In the genomic region with DNA sequence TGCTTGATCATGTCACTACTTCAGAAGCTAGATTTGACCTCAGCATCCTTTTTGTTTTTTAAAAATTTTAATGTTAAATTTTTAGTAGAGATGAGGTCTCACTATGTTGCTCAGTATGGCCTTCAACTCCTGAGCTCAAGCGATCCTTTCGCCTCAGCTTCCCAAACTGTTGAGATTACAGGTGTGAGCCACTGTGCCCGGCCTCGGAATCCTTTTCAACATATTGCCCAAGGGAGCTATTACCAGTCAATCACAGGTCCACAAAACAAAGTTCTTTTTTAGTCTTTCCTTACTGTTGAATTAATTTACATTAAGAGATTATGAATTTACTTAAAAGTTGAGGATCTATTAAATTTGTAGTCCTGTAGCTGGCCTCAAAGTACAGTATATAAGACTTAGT, we compare ENCODE assay signal across 22 cellular contexts. TPM values are rescaled to one million over a fixed set of nuclear protein-coding genes. Genes with fewer than 3 reads are reported as not detected.
DNase-seq lines count a peak whose midpoint lies in the region; ATAC-seq and TF ChIP-seq lines count a peak whose summit lies in the region.
"Had no signal": no experiment of that assay in that cellular context is flagged by ENCODE, and none has a peak within 500 bp of the region (broad histone marks: within the 10 kb centered on the region; RNA-seq: fewer than 3 reads in every experiment).

No MANE protein-coding gene starts in this region.

- peaks cover 17% of the 10 kb centered on the region for H3K4me1 ChIP-seq in parathyroid adenoma

- DNase-seq in stimulated activated naive CD8-positive, alpha-beta T cell treated with anti-CD3 and anti-CD28 coated beads, Interleukin-15, Interleukin-2, amounts not matched to agents 100 U/mL and 50 U/mL, for 24 hours: no peak
- DNase-seq in T-helper 17 cell (no peak), memory B cell (ENCODE audit: low spot score in 2 of 2) (no peak), SIG-M5 treated with dmso at 0.1 percent for 504 hours (lab: John Stamatoyannopoulos, UW; ENCODE audit: unreplicated experiment) (no peak)
- DNase-seq in activated CD4-positive, CD25-positive, alpha-beta regulatory T cell (lab: John Stamatoyannopoulos, UW): no peak
- no peak for DNase-seq in activated T-helper 1 cell treated with anti-CD3 and anti-CD28 coated beads, Interleukin-12 subunit alpha, Interleukin-12 subunit beta, Interleukin-2, Interleukin-4 antibody, amounts not matched to agents 30 ng/mL and 10 ng/mL and 1 ng/mL, durations not matched to agents 14 hours and 24 hours and 36 hours (ENCODE audit: low spot score)
- DNase-seq: GM23248, KBM-7, MV-4-11, NCI-H1105, NCI-H1436 treated with DMSO at 0.1 percent for 48 hours, NCI-H187 treated with DMSO at 0.1 percent for 48 hours, NCI-H2171 treated with DMSO at 0.1 percent for 48 hours, NCI-H345, NCI-H510A treated with DMSO at 0.1 percent for 48 hours, NCI-H774, SIG-M5 had no signal

- no peak overlapping the region for H3K4me3 Mint-ChIP-seq in stimulated activated naive CD8-positive, alpha-beta T cell treated with anti-CD3 and anti-CD28 coated beads, Interleukin-15, Interleukin-2, amounts not matched to agents 100 ng/mL and 50 ng/mL, for 24 hours
- H3K4me3 Mint-ChIP-seq in T-helper 17 cell: no peak overlapping the region
- H3K4me3 Mint-ChIP-seq in memory B cell: no peak overlapping the region
- H3K4me3 Mint-ChIP-seq in activated T-helper 1 cell treated with anti-CD3 and anti-CD28 coated beads, Interleukin-12 subunit alpha, Interleukin-12 subunit beta, Interleukin-2, Interleukin-4 antibody, amounts not matched to agents 30 ng/mL and 10 ng/mL and 1 ng/mL, durations not matched to agents 14 hours and 24 hours and 36 hours: no peak overlapping the region
- H3K4me3 Mint-ChIP-seq: B cell had no signal

- no peak overlapping the region for H3K9ac ChIP-seq in parathyroid adenoma
- H3K9ac ChIP-seq: GM23248 had no signal

- H3K9me3 Mint-ChIP-seq in stimulated activated naive CD8-positive, alpha-beta T cell treated with anti-CD3 and anti-CD28 coated beads, Interleukin-15, Interleukin-2, amounts not matched to agents 100 ng/mL and 50 ng/mL, for 24 hours: peaks cover 5% of the 10 kb centered on the region
- peaks cover 2% of the 10 kb centered on the region for H3K9me3 Mint-ChIP-seq in memory B cell
- no peaks in the 10 kb centered on the region for H3K9me3 Mint-ChIP-seq in activated T-helper 1 cell treated with anti-CD3 and anti-CD28 coated beads, Interleukin-12 subunit alpha, Interleukin-12 subunit beta, Interleukin-2, Interleukin-4 antibody, amounts not matched to agents 30 ng/mL and 10 ng/mL and 1 ng/mL, durations not matched to agents 14 hours and 24 hours and 36 hours

- H3K79me2 ChIP-seq in parathyroid adenoma: peaks cover 28% of the 10 kb centered on the region

- no peaks in the 10 kb centered on the region for H3K27me3 Mint-ChIP-seq in stimulated activated naive CD8-positive, alpha-beta T cell treated with anti-CD3 and anti-CD28 coated beads, Interleukin-15, Interleukin-2, amounts not matched to agents 100 ng/mL and 50 ng/mL, for 24 hours
- H3K27me3 Mint-ChIP-seq in T-helper 17 cell (no peaks in the 10 kb centered on the region), memory B cell (no peaks in the 10 kb centered on the region)
- no peaks in the 10 kb centered on the region for H3K27me3 Mint-ChIP-seq in activated T-helper 1 cell treated with anti-CD3 and anti-CD28 coated beads, Interleukin-12 subunit alpha, Interleukin-12 subunit beta, Interleukin-2, Interleukin-4 antibody, amounts not matched to agents 30 ng/mL and 10 ng/mL and 1 ng/mL, durations not matched to agents 14 hours and 24 hours and 36 hours (ENCODE audit: insufficient read depth)
- H3K27me3 Mint-ChIP-seq: B cell had no signal

- H3K36me3 Mint-ChIP-seq in stimulated activated naive CD8-positive, alpha-beta T cell treated with anti-CD3 and anti-CD28 coated beads, Interleukin-15, Interleukin-2, amounts not matched to agents 100 ng/mL and 50 ng/mL, for 24 hours (ENCODE audit: low read depth): peaks cover 21% of the 10 kb centered on the region
- H3K36me3 Mint-ChIP-seq in T-helper 17 cell (ENCODE audit: low read depth) (peaks cover 3% of the 10 kb centered on the region), memory B cell (peaks cover 8% of the 10 kb centered on the region)
- peaks cover 17% of the 10 kb centered on the region for H3K36me3 Mint-ChIP-seq in activated T-helper 1 cell treated with anti-CD3 and anti-CD28 coated beads, Interleukin-12 subunit alpha, Interleukin-12 subunit beta, Interleukin-2, Interleukin-4 antibody, amounts not matched to agents 30 ng/mL and 10 ng/mL and 1 ng/mL, durations not matched to agents 14 hours and 24 hours and 36 hours (ENCODE audit: low read depth)

- no peak for TF ChIP-seq CTCF in parathyroid adenoma (IDR thresholded peaks at IDR 0.05)

- H3K9me3 ChIP-seq in T-helper 17 cell (ENCODE audit: control insufficient read depth, low read length, poor library complexity, severe bottlenecking): no peaks in the 10 kb centered on the region
- H3K9me3 ChIP-seq in parathyroid adenoma (ENCODE audit: control insufficient read depth, low read length): no peaks in the 10 kb centered on the region
- H3K9me3 ChIP-seq: HAP-1 had no signal

- H3K4me1 Mint-ChIP-seq in stimulated activated naive CD8-positive, alpha-beta T cell treated with anti-CD3 and anti-CD28 coated beads, Interleukin-15, Interleukin-2, amounts not matched to agents 100 ng/mL and 50 ng/mL, for 24 hours (ENCODE audit: low read depth): peaks cover 69% of the 10 kb centered on the region
- peaks cover 46% of the 10 kb centered on the region for H3K4me1 Mint-ChIP-seq in T-helper 17 cell
- H3K4me1 Mint-ChIP-seq in memory B cell: peaks cover 19% of the 10 kb centered on the region
- peaks cover 33% of the 10 kb centered on the region for H3K4me1 Mint-ChIP-seq in activated T-helper 1 cell treated with anti-CD3 and anti-CD28 coated beads, Interleukin-12 subunit alpha, Interleukin-12 subunit beta, Interleukin-2, Interleukin-4 antibody, amounts not matched to agents 30 ng/mL and 10 ng/mL and 1 ng/mL, durations not matched to agents 14 hours and 24 hours and 36 hours (ENCODE audit: low read depth)

- H2AFZ ChIP-seq in parathyroid adenoma: no peak overlapping the region
- H2AFZ ChIP-seq: GM23248 had no signal

- no peaks in the 10 kb centered on the region for H3K36me3 ChIP-seq in parathyroid adenoma (ENCODE audit: control insufficient read depth, insufficient read depth, low read length)
- H3K36me3 ChIP-seq: HAP-1 had no signal

- H3K27ac ChIP-seq in parathyroid adenoma: peak overlapping the region; percentile 22
- H3K27ac ChIP-seq: C4-2B, GM23248 had no signal

- H3K27ac Mint-ChIP-seq in stimulated activated naive CD8-positive, alpha-beta T cell treated with anti-CD3 and anti-CD28 coated beads, Interleukin-15, Interleukin-2, amounts not matched to agents 100 ng/mL and 50 ng/mL, for 24 hours: peak overlapping the region; percentile 37
- peak overlapping the region; percentile 59 for H3K27ac Mint-ChIP-seq in T-helper 17 cell
- H3K27ac Mint-ChIP-seq in memory B cell: peak overlapping the region; percentile 16
- H3K27ac Mint-ChIP-seq in activated T-helper 1 cell treated with anti-CD3 and anti-CD28 coated beads, Interleukin-12 subunit alpha, Interleukin-12 subunit beta, Interleukin-2, Interleukin-4 antibody, amounts not matched to agents 30 ng/mL and 10 ng/mL and 1 ng/mL, durations not matched to agents 14 hours and 24 hours and 36 hours: no peak overlapping the region
- H3K27ac Mint-ChIP-seq: B cell had no signal

- no peak for ATAC-seq in stimulated activated naive CD8-positive, alpha-beta T cell treated with anti-CD3 and anti-CD28 coated beads, Interleukin-15, Interleukin-2, amounts not matched to agents 100 U/mL and 50 U/mL, for 24 hours
- no peak for ATAC-seq in T-helper 17 cell
- ATAC-seq in memory B cell (ENCODE audit: low read depth): no peak

- no peak overlapping the region for H3K4me3 ChIP-seq in parathyroid adenoma (ENCODE audit: low read depth, low read length)
- H3K4me3 ChIP-seq: GM23248, HAP-1 had no signal

- intact Hi-C loops in activated T-helper 1 cell treated with anti-CD3 and anti-CD28 coated beads, Interleukin-12 subunit alpha, Interleukin-12 subunit beta, Interleukin-2, Interleukin-4 antibody, amounts not matched to agents 30 ng/mL and 10 ng/mL and 1 ng/mL, durations not matched to agents 14 hours and 24 hours and 36 hours (cut with micrococcal nuclease): no loop called here

- no peak overlapping the region for H3K4me2 ChIP-seq in parathyroid adenoma (ENCODE audit: low read length)

- H3K27me3 ChIP-seq in parathyroid adenoma (ENCODE audit: control insufficient read depth, insufficient read depth, low read length): no peaks in the 10 kb centered on the region

RNA-seq across cellular contexts. Expression of a gene that starts 37.7 kb away (rescaled TPM):
- total RNA-seq in T-helper 17 cell: 100 to 1,000 TPM; 137 to 138 TPM
- total RNA-seq in activated T-helper 1 cell treated with anti-CD3 and anti-CD28 coated beads, Interleukin-12 subunit alpha, Interleukin-12 subunit beta, Interleukin-2, Interleukin-4 antibody, amounts not matched to agents 30 ng/mL and 10 ng/mL and 1 ng/mL, durations not matched to agents 14 hours and 24 hours and 36 hours: 52.3 and 53.6 TPM in 2 replicates
